In the genomic region with DNA sequence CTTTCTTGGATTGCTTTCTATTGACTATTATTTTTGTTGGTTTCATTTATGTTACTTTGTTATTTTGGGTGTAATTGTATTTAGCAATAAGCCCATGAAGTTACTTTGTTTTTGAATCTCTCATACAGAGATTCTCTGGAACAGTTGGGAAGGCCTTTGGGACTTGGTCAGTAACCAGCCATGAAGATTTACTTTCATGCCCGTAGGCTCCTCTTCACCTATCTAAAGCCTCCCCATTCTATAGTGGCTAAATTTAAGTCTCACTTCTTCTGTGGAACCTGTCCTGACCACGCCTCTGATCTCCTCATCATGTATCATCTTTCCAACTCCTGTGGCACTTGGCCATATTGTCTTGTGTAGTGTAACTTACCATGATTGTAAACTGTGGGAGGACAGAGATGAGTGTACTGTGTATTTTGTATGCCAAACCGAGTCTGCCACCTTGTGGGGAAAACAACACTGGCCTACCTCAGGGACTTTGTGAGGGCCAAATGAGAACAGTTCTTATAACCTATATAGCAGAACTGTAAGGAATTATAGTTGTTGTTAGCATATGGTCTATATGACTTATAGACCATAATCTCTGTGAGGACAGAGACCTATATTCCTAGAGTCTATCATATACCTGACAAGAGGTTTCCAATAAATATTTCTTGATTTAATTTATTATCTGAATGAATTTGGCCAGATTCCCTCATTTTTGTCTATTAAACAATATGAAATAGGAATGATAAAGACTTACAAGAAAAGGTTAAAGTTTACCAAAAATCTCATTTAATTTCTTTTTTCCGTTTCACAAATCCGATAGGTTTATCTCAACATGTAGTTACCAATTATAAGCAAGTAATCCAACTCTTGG, we compare ENCODE assay signal across 8 cellular contexts.
DNase-seq lines count a peak whose midpoint lies in the region; ATAC-seq and TF ChIP-seq lines count a peak whose summit lies in the region.

No MANE protein-coding gene starts in this region.

- CTCF ChIA-PET in CD4-positive, alpha-beta T cell (lab: Charles Lee) = no interaction called here

- peak; percentile 28 to 50 (median 38) for DNase-seq in CD4-positive, alpha-beta T cell
- DNase-seq in M059J (ENCODE audit: low read depth) (peak; percentile 74), SJSA1 (ENCODE audit: low read depth in 1 of 2, low spot score in 2 of 2) (peak; percentile 63 to 64), Right ventricle myocardium superior (no peak), psoas muscle (peak in 1 of 2 donors; percentile 44)
- peak; percentile 45 for DNase-seq in activated naive CD4-positive, alpha-beta T cell treated with anti-CD3 and anti-CD28 coated beads, Interleukin-2, amount 50 U/mL, for 16 hours

- H3K9me3 Mint-ChIP-seq in CD4-positive, alpha-beta T cell = no peaks in the 10 kb centered on the region

- H3K36me3 ChIP-seq in SJSA1 (peaks cover 4% of the 10 kb centered on the region; the same call in 1 of the 2 replicates), psoas muscle (ENCODE audit: insufficient read depth in 1 of 2, low read depth in 1 of 2) (peaks cover 0 to 30% of the 10 kb centered on the region in 2 donors)

- H3K4me1 ChIP-seq in SJSA1 (replicated peaks) (no peaks in the 10 kb centered on the region), psoas muscle (peaks cover 4% of the 10 kb centered on the region)

- ATAC-seq in CD4-positive, alpha-beta T cell (ENCODE audit: poor library complexity) = peak; percentile 84
- peak; percentile 69 for ATAC-seq in GM19395 (IDR thresholded peaks at IDR 0.05; ENCODE audit: unreplicated experiment)
- peak; percentile 97 for ATAC-seq in Right ventricle myocardium superior (ENCODE audit: poor library complexity)
- ATAC-seq in psoas muscle = peak; percentile 94 to 98 (median 96)
- no peak for ATAC-seq in GM21723 (IDR thresholded peaks at IDR 0.05; ENCODE audit: unreplicated experiment)

- no peaks in the 10 kb centered on the region for H3K27me3 Mint-ChIP-seq in CD4-positive, alpha-beta T cell

- H3K36me3 Mint-ChIP-seq in CD4-positive, alpha-beta T cell (ENCODE audit: low read depth) = no peaks in the 10 kb centered on the region

- H3K9me3 ChIP-seq in CD4-positive, alpha-beta T cell (ENCODE audit: control insufficient read depth, low read length) = no peaks in the 10 kb centered on the region
- H3K9me3 ChIP-seq in SJSA1 (replicated peaks) (no peaks in the 10 kb centered on the region), psoas muscle (no peaks in the 10 kb centered on the region)

- WGBS in psoas muscle, 3 donors = 38 to 47% (median 43%) methylated on average over 5 of the region's 5 CpGs

- H3K27me3 ChIP-seq in CD4-positive, alpha-beta T cell (ENCODE audit: control insufficient read depth, insufficient read depth, low read length) = no peaks in the 10 kb centered on the region
- H3K27me3 ChIP-seq in SJSA1 (replicated peaks) = no peaks in the 10 kb centered on the region
- no peaks in the 10 kb centered on the region for H3K27me3 ChIP-seq in psoas muscle (ENCODE audit: insufficient read depth in 3 of 3, low read length in 2 of 3)

- no peak overlapping the region for H3K27ac Mint-ChIP-seq in CD4-positive, alpha-beta T cell

- no peak overlapping the region for H3K4me3 Mint-ChIP-seq in CD4-positive, alpha-beta T cell

- POLR2A ChIA-PET in CD4-positive, alpha-beta T cell (lab: Charles Lee) = no interaction called here

- intact Hi-C loops in CD4-positive, alpha-beta T cell (cut with DNase I, micrococcal nuclease) = loop anchor here (5.0 to 10.0 kb wide), 4 partner anchors 73 to 153 kb away; partner anchors contain the start of genes HAUS2 (in 1 of the 2), LRRC57 (in 1 of the 2), SNAP23 (in 1 of the 2) and STARD9 (in 1 of the 2)
- intact Hi-C loops in Right ventricle myocardium superior (cut with DNase I) (no loop called here), psoas muscle (cut with DNase I) (loop anchor here in 1 of 2 donors (5.0 kb wide), 1 partner anchor 68 kb away; no protein-coding TSS in a partner anchor)

- no peak overlapping the region for H3K27ac ChIP-seq in CD4-positive, alpha-beta T cell (ENCODE audit: low read depth, low read length)
- no peak overlapping the region for H3K27ac ChIP-seq in SJSA1
- no peak overlapping the region for H3K27ac ChIP-seq in psoas muscle

- no peaks in the 10 kb centered on the region for H3K4me1 Mint-ChIP-seq in CD4-positive, alpha-beta T cell (ENCODE audit: low read depth)

- peak; percentile 74 for TF ChIP-seq CTCF in CD4-positive, alpha-beta T cell (IDR thresholded peaks at IDR 0.05)
- TF ChIP-seq CTCF in psoas muscle (IDR thresholded peaks at IDR 0.05) = peak; percentile 77

- no peak overlapping the region for H3K4me3 ChIP-seq in SJSA1
- H3K4me3 ChIP-seq in psoas muscle = no peak overlapping the region
